8 cellular contexts compared by ENCODE assay signal in the genomic region with DNA sequence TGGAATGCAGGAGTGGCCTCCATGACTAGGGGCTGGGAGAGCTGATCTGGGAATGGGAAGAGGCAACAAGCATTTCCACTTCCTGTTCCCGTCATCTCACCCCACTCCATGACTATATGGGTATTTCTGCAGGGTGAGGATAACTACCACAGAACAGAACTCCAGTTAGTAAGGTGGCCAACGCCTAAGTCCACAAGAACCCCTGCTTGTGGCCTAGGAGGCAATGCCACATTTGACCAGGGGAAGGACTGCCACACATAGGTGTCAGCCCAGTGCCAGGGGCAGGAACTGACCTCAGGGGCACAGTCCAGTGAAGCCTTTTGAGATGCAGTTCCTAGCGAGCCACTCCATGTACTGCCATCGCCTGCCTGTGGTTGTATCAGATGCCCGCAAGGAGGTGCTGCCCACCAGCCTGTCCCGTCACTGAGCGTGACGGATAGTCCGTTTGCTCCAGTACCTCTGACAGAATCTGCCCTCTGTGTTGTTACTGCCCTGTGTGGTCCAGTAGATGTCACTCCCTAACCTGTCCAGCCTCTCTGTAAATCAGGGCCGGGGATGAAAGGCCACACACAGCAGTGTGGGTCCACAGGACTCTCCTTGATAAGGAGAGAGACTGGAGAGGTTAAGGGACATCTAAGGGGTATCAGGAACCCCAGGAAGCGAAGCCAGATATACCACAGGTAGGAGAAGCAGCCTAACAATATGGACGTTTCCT. TPM values are rescaled to one million over a fixed set of nuclear protein-coding genes. Genes with fewer than 3 reads are reported as not detected.
DNase-seq lines count a peak whose midpoint lies in the region; ATAC-seq, FAIRE-seq and TF ChIP-seq lines count a peak whose summit lies in the region.

No MANE protein-coding gene starts in this region.

- no peaks in the 10 kb centered on the region for H3K9me1 ChIP-seq in K562 (ENCODE audit: control insufficient read depth, insufficient read depth, low read length)

- H3K9me3 ChIP-seq in K562 (replicated peaks; ENCODE audit: control insufficient read depth, insufficient read depth, low read depth, low read length) = no peaks in the 10 kb centered on the region

- H2AFZ ChIP-seq in K562 (ENCODE audit: low read depth, low read length) = peak overlapping the region; percentile 42

- peak; percentile 78 to 86 (median 80) for TF ChIP-seq CTCF in K562 (IDR thresholded peaks at IDR 0.05 in 2 of 3, conservative IDR thresholded peaks at IDR 0.05 in 1 of 3; ENCODE audit: insufficient read depth in 2 of 3, low read depth in 1 of 3, low read length in 3 of 3)

- no peaks in the 10 kb centered on the region; the same call in 2 of the 3 replicates for H3K36me3 ChIP-seq in K562 (ENCODE audit: control insufficient read depth, insufficient read depth, low read length)

- no peak for TF ChIP-seq EP300 in K562 (IDR thresholded peaks at IDR 0.05; ENCODE audit: low read length)

- H3K4me1 ChIP-seq in K562 (replicated peaks in 1 of 2; ENCODE audit: control insufficient read depth in 2 of 2, insufficient read depth in 2 of 2, low read length in 2 of 2) = peaks cover 7 to 13% of the 10 kb centered on the region in 2 experiments; a peak in 4 of 5 replicates

- no peaks in the 10 kb centered on the region for H3K27me3 ChIP-seq in K562 (ENCODE audit: control insufficient read depth in 2 of 2, insufficient read depth in 2 of 2, low read length in 2 of 2)

- CTCF ChIA-PET in K562 (lab: Yijun Ruan, JAX; ENCODE audit: low intra/inter-chr PET ratio) = interaction anchor here (0.9 to 2.9 kb wide), 6 partner anchors 10 to 352 kb away, joined by 3 to 17 read pairs (median 4); no protein-coding TSS in a partner anchor

- WGBS in K562 (ENCODE audit: insufficient coverage, low coverage, missing lambda C conversion rate) = 8% methylated on average over 12 of the region's 12 CpGs

- H3K9ac ChIP-seq in K562 (ENCODE audit: insufficient read depth in 1 of 2, low read depth in 2 of 2, low read length in 2 of 2) = no peak overlapping the region; a peak in 1 of 4 replicates

- BruUV-seq in K562 (replicated peaks; lab: Mats Ljungman, UMichigan) = no TSS peak

- peaks cover 14% of the 10 kb centered on the region for H3K79me2 ChIP-seq in K562 (ENCODE audit: control insufficient read depth, insufficient read depth, low read length)

- intact Hi-C loops in K562 (cut with micrococcal nuclease) = loop anchor here (2.0 to 10.0 kb wide), 5 partner anchors 54 to 352 kb away; no protein-coding TSS in a partner anchor

- H3K27ac ChIP-seq in K562 (ENCODE audit: extremely low read depth, low read depth, low read length) = no peak overlapping the region

- no peaks in the 10 kb centered on the region for H4K20me1 ChIP-seq in K562 (replicated peaks; ENCODE audit: control insufficient read depth, insufficient read depth, low read length)

- in situ Hi-C loops in K562 (cut with MboI) = loop anchor here (10.0 kb wide), 1 partner anchor 298 kb away; no protein-coding TSS in a partner anchor

- ATAC-seq in K562 = peak; percentile 77

- H3K4me2 ChIP-seq in K562 (ENCODE audit: insufficient read depth, low read length) = peak overlapping the region; percentile 22

- DNase-seq in EL (peak; percentile 79), HTR-8/SVneo (ENCODE audit: insufficient read length, low spot score) (peak; percentile 65), SHP77 (lab: John Stamatoyannopoulos, UW) (peak; percentile 91 to 93), K562 (ENCODE audit: extremely low read depth in 1 of 4, low spot score in 3 of 4) (peak; percentile 48 to 72 (median 52)), iPS-NIHi7 (ENCODE audit: extremely low spot score) (peak; percentile 85), DMS114 treated with DMSO at 0.1 percent for 48 hours (lab: John Stamatoyannopoulos, UW; ENCODE audit: unreplicated experiment) (no peak), A172 (ENCODE audit: low spot score) (no peak)
- DNase-seq in stimulated activated CD4-positive, alpha-beta T cell treated with anti-CD3 and anti-CD28 coated beads, Interleukin-1b, Interleukin-23, amount 100 ng/mL, for 4 hours (ENCODE audit: low read depth in 2 of 2) = peak; percentile 12 to 28

- POLR2A ChIA-PET in K562 (lab: Yijun Ruan, JAX) = no interaction called here

- TF ChIP-seq RAD21 in K562 (CRISPR knock-in tag; conservative IDR thresholded peaks at IDR 0.05 in 1 of 2, IDR thresholded peaks at IDR 0.05 in 1 of 2) = peak; percentile 45 to 77

- peak; percentile 92 for FAIRE-seq in HTR-8/SVneo (lab: Jason Lieb, UNC)
- peak; percentile 74 for FAIRE-seq in K562 (lab: Jason Lieb, UNC)

- no peak for TF ChIP-seq POLR2A in K562 (conservative IDR thresholded peaks at IDR 0.05)

- no peak overlapping the region for H3K4me3 ChIP-seq in K562

RNA-seq across cellular contexts. Expression of gene MTFMT, which starts 3.5 kb away (rescaled TPM):
- total RNA-seq in K562 (2011; cell fraction: chromatin; rRNA removed; ENCODE audit: low replicate concordance) = 10.2 and 20.8 TPM in 2 replicates
- 4.7 and 7.4 TPM in 2 replicates for total RNA-seq in K562 (2011; cell fraction: nucleolus; rRNA removed)
- total RNA-seq in K562 (2011; cell fraction: nucleoplasm; rRNA removed) = 5.7 and 13.3 TPM in 2 replicates
- total RNA-seq in K562 (2014; rRNA removed) = 18.6 and 31.1 TPM in 2 replicates
- total RNA-seq in K562 (2014; rRNA removed; fragmentation: Illumina TruSeq; extraction: Trizol) = 18.2 and 19.6 TPM in 2 replicates
- 13.7 and 14.1 TPM in 2 replicates for total RNA-seq in K562 (2015; rRNA removed; fragmentation: Illumina TruSeq; extraction: Trizol)
- total RNA-seq in K562 (2021) = 17.3 and 17.6 TPM in 2 replicates
- polyA plus RNA-seq in K562 (2011; rRNA removed) = 16.4 and 16.7 TPM in 2 replicates
- 7.9 and 10.5 TPM in 2 replicates for polyA plus RNA-seq in K562 (2011; cell fraction: cytosol; rRNA removed)
- polyA plus RNA-seq in K562 (2011; cell fraction: nucleus; rRNA removed) = 7.4 and 8.6 TPM in 2 replicates
- 8.5 and 10.3 TPM in 2 replicates for polyA plus RNA-seq in K562 (2012)
- polyA plus RNA-seq in K562 (2014; fragmentation: Illumina TruSeq; extraction: Trizol) = 14.8 and 16.2 TPM in 2 replicates
- 1 to 10 TPM; 1.4 to 2.2 TPM for polyA plus RNA-seq in K562 (2014; fragmentation: Nextera tagmentation; extraction: Ambion mirVana)
- polyA plus RNA-seq in K562 (2014; rRNA removed) = 14.0 and 15.9 TPM in 2 replicates
- polyA minus RNA-seq in K562 (2011; rRNA and poly(A)+ RNA removed) = 10.1 and 16.2 TPM in 2 replicates
- 7.3 and 8.2 TPM in 2 replicates for polyA minus RNA-seq in K562 (2011; cell fraction: cytosol; rRNA and poly(A)+ RNA removed)
- 7.0 and 7.3 TPM in 2 replicates for polyA minus RNA-seq in K562 (2011; cell fraction: nucleus; rRNA and poly(A)+ RNA removed)
- total RNA-seq in A172 (2014; rRNA removed; shearing (Covaris generic)) = 33.4 and 47.1 TPM in 2 replicates

RNA-seq across cellular contexts. Expression of gene SLC51B, which starts 12.2 kb away (rescaled TPM):
- total RNA-seq in K562 (2011; cell fraction: chromatin; rRNA removed; ENCODE audit: low replicate concordance) = not detected in 2 replicates
- not detected in 2 replicates for total RNA-seq in K562 (2011; cell fraction: nucleolus; rRNA removed)
- total RNA-seq in K562 (2011; cell fraction: nucleoplasm; rRNA removed) = not detected in 2 replicates
- total RNA-seq in K562 (2014; rRNA removed) (not detected in 2 replicates), K562 (2014; rRNA removed; fragmentation: Illumina TruSeq; extraction: Trizol) (not detected in 2 replicates), K562 (2015; rRNA removed; fragmentation: Illumina TruSeq; extraction: Trizol) (not detected in 2 replicates), K562 (2021) (not detected in 2 replicates)
- polyA plus RNA-seq in K562 (2011; rRNA removed) (not detected in 2 replicates), K562 (2014; fragmentation: Illumina TruSeq; extraction: Trizol) (not detected in 2 replicates), K562 (2014; fragmentation: Nextera tagmentation; extraction: Ambion mirVana) (not detected), K562 (2014; rRNA removed) (not detected in 2 replicates)
- not detected in 2 replicates for polyA plus RNA-seq in K562 (2011; cell fraction: cytosol; rRNA removed)
- polyA plus RNA-seq in K562 (2011; cell fraction: nucleus; rRNA removed) = not detected in 2 replicates
- not detected in 2 replicates for polyA plus RNA-seq in K562 (2012)
- not detected in 2 replicates for polyA minus RNA-seq in K562 (2011; rRNA and poly(A)+ RNA removed)
- not detected in 2 replicates for polyA minus RNA-seq in K562 (2011; cell fraction: cytosol; rRNA and poly(A)+ RNA removed)
- not detected in 2 replicates for polyA minus RNA-seq in K562 (2011; cell fraction: nucleus; rRNA and poly(A)+ RNA removed)
- not detected in 2 replicates for total RNA-seq in A172 (2014; rRNA removed; shearing (Covaris generic))

RNA-seq across cellular contexts. Expression of gene RASL12, which starts 34.8 kb away (rescaled TPM):
- total RNA-seq in K562 (2011; cell fraction: chromatin; rRNA removed; ENCODE audit: low replicate concordance) = not detected in 2 replicates
- not detected in 2 replicates for total RNA-seq in K562 (2011; cell fraction: nucleolus; rRNA removed)
- not detected in 2 replicates for total RNA-seq in K562 (2011; cell fraction: nucleoplasm; rRNA removed)
- not detected in 2 replicates for total RNA-seq in K562 (2014; rRNA removed)
- not detected in 2 replicates for total RNA-seq in K562 (2014; rRNA removed; fragmentation: Illumina TruSeq; extraction: Trizol)
- not detected in 2 replicates for total RNA-seq in K562 (2015; rRNA removed; fragmentation: Illumina TruSeq; extraction: Trizol)
- not detected in 2 replicates for total RNA-seq in K562 (2021)
- not detected in 2 replicates for polyA plus RNA-seq in K562 (2011; rRNA removed)
- not detected in 2 replicates for polyA plus RNA-seq in K562 (2011; cell fraction: cytosol; rRNA removed)
- polyA plus RNA-seq in K562 (2011; cell fraction: nucleus; rRNA removed) = 0.06 TPM in 1 of 2 replicates, not detected in the other
- polyA plus RNA-seq in K562 (2012) = not detected in 2 replicates
- not detected in 2 replicates for polyA plus RNA-seq in K562 (2014; fragmentation: Illumina TruSeq; extraction: Trizol)
- polyA plus RNA-seq in K562 (2014; fragmentation: Nextera tagmentation; extraction: Ambion mirVana) = not detected
- not detected in 2 replicates for polyA plus RNA-seq in K562 (2014; rRNA removed)
- 0.06 TPM in 1 of 2 replicates, not detected in the other for polyA minus RNA-seq in K562 (2011; rRNA and poly(A)+ RNA removed)
- polyA minus RNA-seq in K562 (2011; cell fraction: cytosol; rRNA and poly(A)+ RNA removed) = not detected in 2 replicates
- polyA minus RNA-seq in K562 (2011; cell fraction: nucleus; rRNA and poly(A)+ RNA removed) = not detected in 2 replicates
- not detected in 2 replicates for total RNA-seq in A172 (2014; rRNA removed; shearing (Covaris generic))

RNA-seq across cellular contexts. Expression of gene SPG21, which starts 43.3 kb away (rescaled TPM):
- 42.0 and 42.1 TPM in 2 replicates for total RNA-seq in K562 (2011; cell fraction: chromatin; rRNA removed; ENCODE audit: low replicate concordance)
- total RNA-seq in K562 (2011; cell fraction: nucleolus; rRNA removed) = 28.0 and 36.9 TPM in 2 replicates
- total RNA-seq in K562 (2011; cell fraction: nucleoplasm; rRNA removed) = 55.7 and 78.3 TPM in 2 replicates
- 46.1 and 50.0 TPM in 2 replicates for total RNA-seq in K562 (2014; rRNA removed)
- 71.2 and 73.9 TPM in 2 replicates for total RNA-seq in K562 (2014; rRNA removed; fragmentation: Illumina TruSeq; extraction: Trizol)
- total RNA-seq in K562 (2015; rRNA removed; fragmentation: Illumina TruSeq; extraction: Trizol) = 56.8 and 59.8 TPM in 2 replicates
- total RNA-seq in K562 (2021) = 72.0 and 79.1 TPM in 2 replicates
- 49.2 and 65.1 TPM in 2 replicates for polyA plus RNA-seq in K562 (2011; rRNA removed)
- 52.2 and 59.7 TPM in 2 replicates for polyA plus RNA-seq in K562 (2011; cell fraction: cytosol; rRNA removed)
- 24.0 and 24.4 TPM in 2 replicates for polyA plus RNA-seq in K562 (2011; cell fraction: nucleus; rRNA removed)
- 54.8 and 61.6 TPM in 2 replicates for polyA plus RNA-seq in K562 (2012)
- polyA plus RNA-seq in K562 (2014; fragmentation: Illumina TruSeq; extraction: Trizol) = 78.7 and 98.8 TPM in 2 replicates
- polyA plus RNA-seq in K562 (2014; fragmentation: Nextera tagmentation; extraction: Ambion mirVana) = 10 to 100 TPM; 22.8 to 23.6 TPM
- polyA plus RNA-seq in K562 (2014; rRNA removed) = 65.7 and 69.0 TPM in 2 replicates
- 40.4 and 43.8 TPM in 2 replicates for polyA minus RNA-seq in K562 (2011; rRNA and poly(A)+ RNA removed)
- polyA minus RNA-seq in K562 (2011; cell fraction: cytosol; rRNA and poly(A)+ RNA removed) = 23.4 and 27.0 TPM in 2 replicates
- polyA minus RNA-seq in K562 (2011; cell fraction: nucleus; rRNA and poly(A)+ RNA removed) = 13.5 and 20.1 TPM in 2 replicates
- total RNA-seq in A172 (2014; rRNA removed; shearing (Covaris generic)) = 102 and 113 TPM in 2 replicates

RNA-seq across cellular contexts. Expression of gene KBTBD13, which starts 43.6 kb away (rescaled TPM):
- total RNA-seq in K562 (2011; cell fraction: chromatin; rRNA removed; ENCODE audit: low replicate concordance) = 0.16 TPM in 1 of 2 replicates, not detected in the other
- total RNA-seq in K562 (2011; cell fraction: nucleolus; rRNA removed) = 0.13 and 0.17 TPM in 2 replicates
- total RNA-seq in K562 (2011; cell fraction: nucleoplasm; rRNA removed) = 0.15 TPM in 1 of 2 replicates, not detected in the other
- total RNA-seq in K562 (2014; rRNA removed) (0.09 TPM in 1 of 2 replicates, not detected in the other), K562 (2014; rRNA removed; fragmentation: Illumina TruSeq; extraction: Trizol) (0.06 and 0.07 TPM in 2 replicates), K562 (2015; rRNA removed; fragmentation: Illumina TruSeq; extraction: Trizol) (not detected in 2 replicates), K562 (2021) (0.11 and 0.13 TPM in 2 replicates)
- polyA plus RNA-seq in K562 (2011; rRNA removed) (not detected in 2 replicates), K562 (2014; fragmentation: Illumina TruSeq; extraction: Trizol) (0.04 and 0.10 TPM in 2 replicates), K562 (2014; fragmentation: Nextera tagmentation; extraction: Ambion mirVana) (under 1 TPM in 1 of 2 experiments, not detected in 1; 0.07 TPM), K562 (2014; rRNA removed) (0.12 and 0.22 TPM in 2 replicates)
- polyA plus RNA-seq in K562 (2011; cell fraction: cytosol; rRNA removed) = 0.03 and 0.04 TPM in 2 replicates
- polyA plus RNA-seq in K562 (2011; cell fraction: nucleus; rRNA removed) = 0.04 TPM in 1 of 2 replicates, not detected in the other
- polyA plus RNA-seq in K562 (2012) = 0.06 and 0.09 TPM in 2 replicates
- polyA minus RNA-seq in K562 (2011; rRNA and poly(A)+ RNA removed) = 0.07 TPM in 1 of 2 replicates, not detected in the other
- polyA minus RNA-seq in K562 (2011; cell fraction: cytosol; rRNA and poly(A)+ RNA removed) = not detected in 2 replicates
- 0.13 TPM in 1 of 2 replicates, not detected in the other for polyA minus RNA-seq in K562 (2011; cell fraction: nucleus; rRNA and poly(A)+ RNA removed)
- total RNA-seq in A172 (2014; rRNA removed; shearing (Covaris generic)) = not detected in 2 replicates

Comparison
In these comparisons a context has a peak if more than half of its experiments do, and no peak if none do; other contexts are left out.
1. DNase-seq: peak in EL (single experiment), HTR-8/SVneo (single experiment), SHP77 (2 of 2), K562 (4 of 4), iPS-NIHi7 (single experiment) and stimulated activated CD4-positive, alpha-beta T cell treated with anti-CD3 and anti-CD28 coated beads, Interleukin-1b, Interleukin-23, amount 100 ng/mL, for 4 hours (2 of 2); none in DMS114 treated with DMSO at 0.1 percent for 48 hours (single experiment) and A172 (single experiment).